Comparison of ENCODE assay signal across 23 cellular contexts in the genomic region with DNA sequence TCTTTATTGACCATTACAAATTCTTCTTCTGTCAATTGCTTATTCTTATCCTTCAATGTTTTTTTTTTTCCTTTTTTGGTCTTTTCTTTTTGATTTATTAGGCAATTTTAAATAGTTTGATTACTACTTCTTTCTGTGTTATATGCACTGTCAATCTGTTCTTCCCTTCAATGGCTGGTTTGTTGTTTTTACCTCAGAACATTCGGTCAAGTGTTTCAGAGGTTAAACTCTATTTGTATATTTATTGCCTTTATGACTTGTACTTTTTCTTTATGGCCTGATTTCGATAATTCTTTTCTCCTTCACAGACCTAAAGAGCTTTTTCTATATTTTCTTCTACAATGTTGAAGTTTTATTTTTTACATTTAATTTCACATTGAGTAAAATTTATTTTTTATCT.
"Had no signal": no experiment of that assay in that cellular context is flagged by ENCODE, and none has a peak within 500 bp of the region (broad histone marks: within the 10 kb centered on the region; RNA-seq: fewer than 3 reads in every experiment).

No MANE protein-coding gene starts in this region.

- H3K4me3 ChIP-seq: colonic mucosa, esophagus squamous epithelium, gastroesophageal sphincter, left ventricle myocardium inferior, lower lobe of right lung, prostate gland, right lobe of liver, testis, tibial nerve had no signal

- ATAC-seq: gastroesophageal sphincter; lower lobe of right lung; natural killer cell treated with Interleukin-12 subunit alpha and Interleukin-12 subunit beta and Interleukin-15 and Interleukin-18, amount 100 ng/mL, for 72 hours; right lobe of liver; stimulated activated naive B cell treated with anti-CD40 and anti-IgM and Interleukin-4, amounts not matched to agents 10 μg/mL and 1 μg/mL and 100 μg/mL, for 72 hours; stimulated activated naive CD8-positive, alpha-beta T cell treated with anti-CD3 and anti-CD28 coated beads, Interleukin-15, amount 100 ng/mL, for 72 hours had no signal

- H3K27ac ChIP-seq: colonic mucosa, esophagus squamous epithelium, lower lobe of right lung, parathyroid adenoma, prostate gland, right lobe of liver, testis had no signal

- H3K9me3 Mint-ChIP-seq: memory B cell; mesothelial cell of epicardium; natural killer cell treated with Interleukin-12 subunit alpha and Interleukin-12 subunit beta and Interleukin-15 and Interleukin-18, amount 100 ng/mL, for 72 hours; stimulated activated naive CD8-positive, alpha-beta T cell treated with anti-CD3 and anti-CD28 coated beads, Interleukin-15, amount 100 ng/mL, for 72 hours had no signal

- H3K36me3 Mint-ChIP-seq: memory B cell; mesothelial cell of epicardium; natural killer cell treated with Interleukin-12 subunit alpha and Interleukin-12 subunit beta and Interleukin-15 and Interleukin-18, amount 100 ng/mL, for 72 hours; stimulated activated naive B cell treated with anti-CD40 and anti-IgM and Interleukin-4, amounts not matched to agents 10 μg/mL and 1 μg/mL and 100 μg/mL, for 72 hours had no signal

- H3K9me3 ChIP-seq: colonic mucosa, esophagus squamous epithelium, gastroesophageal sphincter, left ventricle myocardium inferior, lower lobe of right lung, prostate gland, right lobe of liver, testis, tibial nerve had no signal

- H3K27ac Mint-ChIP-seq: memory B cell; mesothelial cell of epicardium; natural killer cell treated with Interleukin-12 subunit alpha and Interleukin-12 subunit beta and Interleukin-15 and Interleukin-18, amount 100 ng/mL, for 72 hours; stimulated activated naive B cell treated with anti-CD40 and anti-IgM and Interleukin-4, amounts not matched to agents 10 μg/mL and 1 μg/mL and 100 μg/mL, for 72 hours had no signal

- H3K27me3 ChIP-seq: colonic mucosa, esophagus squamous epithelium, gastroesophageal sphincter, right lobe of liver, testis, tibial nerve had no signal

- H3K36me3 ChIP-seq: colonic mucosa, esophagus squamous epithelium, gastroesophageal sphincter, left ventricle myocardium inferior, lower lobe of right lung, prostate gland, right lobe of liver, tibial nerve had no signal

- H3K27me3 Mint-ChIP-seq: stimulated activated naive B cell treated with anti-CD40 and anti-IgM and Interleukin-4, amounts not matched to agents 10 μg/mL and 1 μg/mL and 100 μg/mL, for 72 hours had no signal

- H3K4me1 ChIP-seq: colonic mucosa, parathyroid adenoma had no signal

- DNase-seq: colonic mucosa; dermis blood vessel endothelial cell; esophagus squamous epithelium; foreskin fibroblast; glutamatergic neuron; islet precursor cell; left ventricle myocardium inferior; lower lobe of right lung; occipital lobe; retina; right lobe of liver; stimulated activated CD4-positive, alpha-beta T cell treated with anti-CD3 and anti-CD28 coated beads, Interleukin-2, amount 100 ng/mL, for 24 hours; stimulated activated CD4-positive, alpha-beta T cell treated with anti-CD3 and anti-CD28 coated beads, Interleukin-4, amount 100 ng/mL, for 4 hours; stimulated activated naive B cell treated with anti-CD40 and anti-IgM and Interleukin-4, amounts not matched to agents 10 μg/mL and 1 μg/mL and 100 μg/mL, for 72 hours; stimulated activated naive CD8-positive, alpha-beta T cell treated with anti-CD3 and anti-CD28 coated beads, Interleukin-15, amount 100 ng/mL, for 72 hours; testis had no signal

- H3K4me3 Mint-ChIP-seq: memory B cell; mesothelial cell of epicardium; natural killer cell treated with Interleukin-12 subunit alpha and Interleukin-12 subunit beta and Interleukin-15 and Interleukin-18, amount 100 ng/mL, for 72 hours; stimulated activated naive B cell treated with anti-CD40 and anti-IgM and Interleukin-4, amounts not matched to agents 10 μg/mL and 1 μg/mL and 100 μg/mL, for 72 hours; stimulated activated naive CD8-positive, alpha-beta T cell treated with anti-CD3 and anti-CD28 coated beads, Interleukin-15, amount 100 ng/mL, for 72 hours had no signal
